26 cellular contexts compared by ENCODE assay signal in the genomic region with DNA sequence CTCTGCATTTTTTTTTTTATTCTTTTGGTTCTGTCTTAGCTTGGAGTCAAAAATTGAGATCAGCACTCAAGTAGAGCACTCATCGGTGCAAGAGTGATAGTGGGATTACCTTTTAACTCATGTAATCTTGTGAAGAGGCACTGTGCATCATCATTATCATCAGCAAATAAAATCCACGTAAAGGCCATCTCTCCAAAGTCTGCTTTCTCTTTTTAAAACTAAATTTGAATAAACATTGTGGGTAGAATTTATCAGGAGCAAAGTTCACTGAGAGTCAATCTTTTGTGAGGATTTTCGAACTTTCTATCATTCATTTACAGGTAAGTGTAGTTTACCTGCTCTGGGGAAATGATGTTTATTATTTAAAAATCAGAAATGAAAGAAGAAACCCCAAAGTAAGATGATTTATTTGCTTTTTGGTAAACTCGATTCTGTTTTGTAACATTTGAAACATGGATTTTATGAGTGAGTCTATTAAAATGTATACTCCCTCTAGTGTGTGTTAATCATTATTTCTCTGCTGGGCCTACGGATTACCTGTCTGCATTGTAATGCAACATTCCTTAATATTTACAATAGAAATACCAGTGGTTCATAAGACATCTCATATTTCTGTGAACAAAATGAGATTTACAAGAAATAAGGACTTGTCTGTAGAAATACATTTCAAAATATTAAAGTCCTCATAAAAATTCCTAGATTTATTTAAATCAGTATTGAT.
DNase-seq lines count a peak whose midpoint lies in the region; ATAC-seq and TF ChIP-seq lines count a peak whose summit lies in the region.
"Had no signal": no experiment of that assay in that cellular context is flagged by ENCODE, and none has a peak within 500 bp of the region (broad histone marks: within the 10 kb centered on the region; RNA-seq: fewer than 3 reads in every experiment).

No MANE protein-coding gene starts in this region.

- H3K9me3 ChIP-seq in RWPE2 (ENCODE audit: severe bottlenecking) = no peaks in the 10 kb centered on the region
- H3K9me3 ChIP-seq: BE2C, HAP-1 had no signal

- H3K4me1 ChIP-seq in RWPE2 (ENCODE audit: insufficient read depth, poor library complexity, severe bottlenecking) = no peaks in the 10 kb centered on the region
- H3K4me1 ChIP-seq: BE2C had no signal

- no peak overlapping the region for H3K27ac ChIP-seq in RWPE2 (ENCODE audit: poor library complexity, severe bottlenecking)
- H3K27ac ChIP-seq: 22Rv1, GM23248, PC-9 had no signal

- no peaks in the 10 kb centered on the region for H3K27me3 ChIP-seq in RWPE2 (ENCODE audit: insufficient read depth, poor library complexity, severe bottlenecking)
- H3K27me3 ChIP-seq: BE2C, MG63 had no signal

- DNase-seq in SIG-M5 treated with dmso at 0.1 percent for 504 hours (lab: John Stamatoyannopoulos, UW; ENCODE audit: unreplicated experiment) = peak; percentile 10
- DNase-seq in SIG-M5 (lab: John Stamatoyannopoulos, UW) = no peak
- no peak for DNase-seq in RWPE2 (ENCODE audit: low spot score)
- peak; percentile 47 for DNase-seq in kidney glomerular epithelial cell (lab: John Stamatoyannopoulos, UW)
- peak; percentile 3 for DNase-seq in retinal pigment epithelial cell (ENCODE audit: low read depth)
- no peak for DNase-seq in germinal center (ENCODE audit: low spot score)
- DNase-seq: BE2C; GDM1; GM23248; HFFc6; IMR-90; KG1; MG63; NCI-H1694; NCI-H2029 treated with DMSO at 0.1 percent for 48 hours; NCI-H446 treated with DMSO at 0.1 percent for 48 hours; NCI-H526; NCI-H82; NK-92 treated with Interleukin-12 subunit alpha and Interleukin-12 subunit beta, amount 100 ng/mL, for 24 hours; PC-9; Right ventricle myocardium superior had no signal

- no peak overlapping the region for H3K4me3 ChIP-seq in RWPE2 (ENCODE audit: severe bottlenecking)
- H3K4me3 ChIP-seq in retinal pigment epithelial cell (ENCODE audit: low read length) = no peak overlapping the region
- H3K4me3 ChIP-seq: GM12878, GM23248, HAP-1, MG63, PC-9 had no signal

- ATAC-seq in RWPE2 (ENCODE audit: low read depth) (peak; percentile 66; the same call in 1 of the 3 replicates), HG02678 (IDR thresholded peaks at IDR 0.05; ENCODE audit: unreplicated experiment) (no peak), GM21360 (IDR thresholded peaks at IDR 0.05; ENCODE audit: unreplicated experiment) (no peak)
- ATAC-seq: GM12878 had no signal

- TF ChIP-seq CTCF in RWPE2 (IDR thresholded peaks at IDR 0.05; ENCODE audit: poor library complexity, severe bottlenecking) = no peak
- TF ChIP-seq CTCF in retinal pigment epithelial cell (conservative IDR thresholded peaks at IDR 0.05; ENCODE audit: low read depth, low read length) = no peak

- H3K36me3 ChIP-seq in RWPE2 (ENCODE audit: low read depth) = no peaks in the 10 kb centered on the region
- H3K36me3 ChIP-seq: BE2C, HAP-1, MG63 had no signal

Comparison
In these comparisons a context has a peak if more than half of its experiments do, and no peak if none do; other contexts are left out.
1. DNase-seq: peak in SIG-M5 treated with dmso at 0.1 percent for 504 hours (single experiment), kidney glomerular epithelial cell (single experiment) and retinal pigment epithelial cell (single experiment); none in SIG-M5 (single experiment), RWPE2 (single experiment) and germinal center (single experiment).